In genomic region chr14:70317969-70318634, GRCh38 we compare ENCODE assay signal across 9 cellular contexts. TPM values are rescaled to one million over a fixed set of nuclear protein-coding genes. Genes with fewer than 3 reads are reported as not detected.
A peak's percentile ranks its signal among the peaks of the same experiment; 100 is the strongest.
DNase-seq lines count a peak whose midpoint lies in the region; ATAC-seq lines count a peak whose summit lies in the region.
"Had no signal": no experiment of that assay in that cellular context is flagged by ENCODE, and none has a peak within 500 bp of the region (broad histone marks: within the 10 kb centered on the region; RNA-seq: fewer than 3 reads in every experiment).

No MANE protein-coding gene starts in this region.

- DNase-seq in activated naive CD4-positive, alpha-beta T cell treated with anti-CD3 and anti-CD28 coated beads for 36 hours: peak; percentile 16
- no peak for DNase-seq in activated naive CD4-positive, alpha-beta T cell (lab: John Stamatoyannopoulos, UW)
- peak; percentile 30 for DNase-seq in NCI-H2227 treated with DMSO at 0.1 percent for 48 hours (lab: John Stamatoyannopoulos, UW)
- DNase-seq in cerebellum (ENCODE audit: low spot score): peak; percentile 57
- peak; percentile 79 for DNase-seq in medulla oblongata (ENCODE audit: extremely low spot score)
- DNase-seq in activated CD8-positive, alpha-beta memory T cell treated with anti-CD3 and anti-CD28 coated beads, Interleukin-2, amount 10 ng/mL, durations not matched to agents 7 days and 5 days: no peak
- no peak for DNase-seq in activated naive CD8-positive, alpha-beta T cell treated with anti-CD3 and anti-CD28 coated beads, Interleukin-2, amount 50 U/mL, for 24 hours

- no peak for ATAC-seq in HG03196 (IDR thresholded peaks at IDR 0.05; ENCODE audit: unreplicated experiment)
- ATAC-seq in activated CD8-positive, alpha-beta memory T cell treated with anti-CD3 and anti-CD28 coated beads, Interleukin-2, amount 10 ng/mL, durations not matched to agents 7 days and 5 days: no peak
- no peak for ATAC-seq in activated naive CD8-positive, alpha-beta T cell treated with anti-CD3 and anti-CD28 coated beads, Interleukin-2, amount 50 U/mL, for 24 hours

- H3K27me3 Mint-ChIP-seq in activated naive CD4-positive, alpha-beta T cell treated with anti-CD3 and anti-CD28 coated beads for 36 hours (ENCODE audit: low read depth): no peaks in the 10 kb centered on the region
- peaks cover 2% of the 10 kb centered on the region for H3K27me3 Mint-ChIP-seq in activated CD8-positive, alpha-beta memory T cell treated with anti-CD3 and anti-CD28 coated beads, Interleukin-2, amount 10 ng/mL, durations not matched to agents 7 days and 5 days
- no peaks in the 10 kb centered on the region for H3K27me3 Mint-ChIP-seq in activated naive CD8-positive, alpha-beta T cell treated with anti-CD3 and anti-CD28 coated beads, Interleukin-2, amount 50 U/mL, for 24 hours

- no peak overlapping the region for H3K4me3 Mint-ChIP-seq in activated naive CD4-positive, alpha-beta T cell treated with anti-CD3 and anti-CD28 coated beads for 36 hours
- no peak overlapping the region for H3K4me3 Mint-ChIP-seq in activated CD8-positive, alpha-beta memory T cell treated with anti-CD3 and anti-CD28 coated beads, Interleukin-2, amount 10 ng/mL, durations not matched to agents 7 days and 5 days
- H3K4me3 Mint-ChIP-seq in activated naive CD8-positive, alpha-beta T cell treated with anti-CD3 and anti-CD28 coated beads, Interleukin-2, amount 50 U/mL, for 24 hours: no peak overlapping the region
- H3K4me3 Mint-ChIP-seq: activated naive CD8-positive, alpha-beta T cell had no signal

- intact Hi-C loops in activated naive CD4-positive, alpha-beta T cell treated with anti-CD3 and anti-CD28 coated beads for 36 hours (cut with micrococcal nuclease): no loop called here

- no peak overlapping the region for H3K27ac Mint-ChIP-seq in activated naive CD4-positive, alpha-beta T cell treated with anti-CD3 and anti-CD28 coated beads for 36 hours
- H3K27ac Mint-ChIP-seq in activated CD8-positive, alpha-beta memory T cell treated with anti-CD3 and anti-CD28 coated beads, Interleukin-2, amount 10 ng/mL, durations not matched to agents 7 days and 5 days: no peak overlapping the region
- H3K27ac Mint-ChIP-seq in activated naive CD8-positive, alpha-beta T cell treated with anti-CD3 and anti-CD28 coated beads, Interleukin-2, amount 50 U/mL, for 24 hours: no peak overlapping the region
- H3K27ac Mint-ChIP-seq: activated naive CD8-positive, alpha-beta T cell had no signal

- H3K4me1 Mint-ChIP-seq in activated naive CD4-positive, alpha-beta T cell treated with anti-CD3 and anti-CD28 coated beads for 36 hours (ENCODE audit: low read depth): no peaks in the 10 kb centered on the region
- no peaks in the 10 kb centered on the region for H3K4me1 Mint-ChIP-seq in activated CD8-positive, alpha-beta memory T cell treated with anti-CD3 and anti-CD28 coated beads, Interleukin-2, amount 10 ng/mL, durations not matched to agents 7 days and 5 days
- H3K4me1 Mint-ChIP-seq in activated naive CD8-positive, alpha-beta T cell treated with anti-CD3 and anti-CD28 coated beads, Interleukin-2, amount 50 U/mL, for 24 hours: no peaks in the 10 kb centered on the region

- H3K9me3 Mint-ChIP-seq in activated naive CD4-positive, alpha-beta T cell treated with anti-CD3 and anti-CD28 coated beads for 36 hours: peaks cover 3% of the 10 kb centered on the region
- no peaks in the 10 kb centered on the region for H3K9me3 Mint-ChIP-seq in activated CD8-positive, alpha-beta memory T cell treated with anti-CD3 and anti-CD28 coated beads, Interleukin-2, amount 10 ng/mL, durations not matched to agents 7 days and 5 days (ENCODE audit: low read depth)
- peaks cover 5% of the 10 kb centered on the region for H3K9me3 Mint-ChIP-seq in activated naive CD8-positive, alpha-beta T cell treated with anti-CD3 and anti-CD28 coated beads, Interleukin-2, amount 50 U/mL, for 24 hours

- no peaks in the 10 kb centered on the region for H3K36me3 Mint-ChIP-seq in activated naive CD4-positive, alpha-beta T cell treated with anti-CD3 and anti-CD28 coated beads for 36 hours (ENCODE audit: low read depth)
- no peaks in the 10 kb centered on the region for H3K36me3 Mint-ChIP-seq in activated CD8-positive, alpha-beta memory T cell treated with anti-CD3 and anti-CD28 coated beads, Interleukin-2, amount 10 ng/mL, durations not matched to agents 7 days and 5 days
- H3K36me3 Mint-ChIP-seq in activated naive CD8-positive, alpha-beta T cell treated with anti-CD3 and anti-CD28 coated beads, Interleukin-2, amount 50 U/mL, for 24 hours (ENCODE audit: low read depth): no peaks in the 10 kb centered on the region
- H3K36me3 Mint-ChIP-seq: activated naive CD8-positive, alpha-beta T cell had no signal

- CTCF ChIA-PET in activated naive CD4-positive, alpha-beta T cell treated with anti-CD3 and anti-CD28 coated beads for 36 hours (lab: Charles Lee): interaction anchor here (0.7 kb wide), 1 partner anchor 104 kb away, joined by 4 read pairs; no protein-coding TSS in a partner anchor
- CTCF ChIA-PET in activated CD8-positive, alpha-beta memory T cell treated with anti-CD3 and anti-CD28 coated beads, Interleukin-2, amount 10 ng/mL, durations not matched to agents 7 days and 5 days (lab: Charles Lee): no interaction called here

RNA-seq across cellular contexts. Expression of gene COX16, which starts 41.4 kb away (rescaled TPM):
- total RNA-seq in activated naive CD4-positive, alpha-beta T cell treated with anti-CD3 and anti-CD28 coated beads for 36 hours: 10 to 100 TPM; 48.4 to 54.8 TPM
- 28.9 TPM for total RNA-seq in cerebellum
- 10 to 100 TPM; 32.5 to 55.7 TPM for total RNA-seq in activated CD8-positive, alpha-beta memory T cell treated with anti-CD3 and anti-CD28 coated beads, Interleukin-2, amount 10 ng/mL, durations not matched to agents 7 days and 5 days

Comparison
In these comparisons a context has a peak if more than half of its experiments do, and no peak if none do; other contexts are left out.
1. DNase-seq: peak in activated naive CD4-positive, alpha-beta T cell treated with anti-CD3 and anti-CD28 coated beads for 36 hours (single experiment), NCI-H2227 treated with DMSO at 0.1 percent for 48 hours (single experiment), cerebellum (single experiment) and medulla oblongata (single experiment); none in activated naive CD4-positive, alpha-beta T cell (0 of 4), activated CD8-positive, alpha-beta memory T cell treated with anti-CD3 and anti-CD28 coated beads, Interleukin-2, amount 10 ng/mL, durations not matched to agents 7 days and 5 days (single experiment) and activated naive CD8-positive, alpha-beta T cell treated with anti-CD3 and anti-CD28 coated beads, Interleukin-2, amount 50 U/mL, for 24 hours (single experiment).